Comparison of ENCODE assay signal across 18 cellular contexts in genomic region chr19:3644351-3645066, GRCh38. TPM values are rescaled to one million over a fixed set of nuclear protein-coding genes. Genes with fewer than 3 reads are reported as not detected.
DNase-seq lines count a peak whose midpoint lies in the region; ATAC-seq, FAIRE-seq and TF ChIP-seq lines count a peak whose summit lies in the region.
"Had no signal": no experiment of that assay in that cellular context is flagged by ENCODE, and none has a peak within 500 bp of the region (broad histone marks: within the 10 kb centered on the region; RNA-seq: fewer than 3 reads in every experiment).

No MANE protein-coding gene starts in this region.

- peak; percentile 27 for ATAC-seq in Right ventricle myocardium superior (ENCODE audit: poor library complexity)
- no peak for ATAC-seq in Right ventricle myocardium inferior
- ATAC-seq in K562: no peak
- no peak for ATAC-seq in GM19023 (IDR thresholded peaks at IDR 0.05; ENCODE audit: unreplicated experiment)
- no peak for ATAC-seq in HG02759 (IDR thresholded peaks at IDR 0.05; ENCODE audit: unreplicated experiment)
- ATAC-seq: gastrocnemius medialis, GM12878 had no signal

- H2BK12ac ChIP-seq in neuronal stem cell (ENCODE audit: low read length): no peak overlapping the region

- in situ Hi-C loops in K562 (cut with MboI): no loop called here

- H4K20me1 ChIP-seq in K562 (replicated peaks; ENCODE audit: control insufficient read depth, insufficient read depth, low read length): peaks cover 7% of the 10 kb centered on the region; the same call in 1 of the 2 replicates

- H3K36me3 ChIP-seq in K562 (ENCODE audit: control insufficient read depth, insufficient read depth, low read length) (peaks cover 31% of the 10 kb centered on the region; the same call in 1 of the 3 replicates), tibial nerve (peaks cover 0 to 91% (median 4%) of the 10 kb centered on the region in 3 donors), neuronal stem cell (replicated peaks in 1 of 2; ENCODE audit: control insufficient read depth in 2 of 2, insufficient read depth in 2 of 2, low read length in 2 of 2) (peaks cover 16 to 40% of the 10 kb centered on the region in 2 donors)

- no peak overlapping the region for H2AK5ac ChIP-seq in neuronal stem cell (ENCODE audit: low read depth, low read length)

- H3K14ac ChIP-seq in neuronal stem cell (ENCODE audit: low read length): no peak overlapping the region

- H3K27ac ChIP-seq in K562 (ENCODE audit: extremely low read depth, low read depth, low read length) (no peak overlapping the region), tibial nerve (peak overlapping the region; percentile 37 to 81 (median 62)), neuronal stem cell (replicated peaks; ENCODE audit: low read length) (no peak overlapping the region)
- H3K27ac ChIP-seq: gastrocnemius medialis, lower lobe of right lung, neutrophil had no signal

- H3K23ac ChIP-seq in neuronal stem cell (ENCODE audit: low read depth, low read length, poor library complexity): no peak overlapping the region

- intact Hi-C loops in Right ventricle myocardium superior (cut with DNase I): no loop called here
- intact Hi-C loops in Right ventricle myocardium inferior (cut with DNase I): no loop called here
- intact Hi-C loops in K562 (cut with micrococcal nuclease): no loop called here

- H3K4ac ChIP-seq in neuronal stem cell (ENCODE audit: low read length): no peak overlapping the region

- no TSS peak for BruUV-seq in K562 (replicated peaks; lab: Mats Ljungman, UMichigan)

- H2AFZ ChIP-seq in K562 (ENCODE audit: low read depth, low read length) (no peak overlapping the region), neuronal stem cell (ENCODE audit: low read length) (no peak overlapping the region)

- no peak overlapping the region for H2BK120ac ChIP-seq in neuronal stem cell (ENCODE audit: low read depth, low read length)

- no peaks in the 10 kb centered on the region for H3K27me3 ChIP-seq in K562 (ENCODE audit: control insufficient read depth in 2 of 2, insufficient read depth in 2 of 2, low read length in 2 of 2)
- no peaks in the 10 kb centered on the region for H3K27me3 ChIP-seq in tibial nerve
- no peaks in the 10 kb centered on the region for H3K27me3 ChIP-seq in neuronal stem cell (ENCODE audit: control insufficient read depth in 3 of 3, insufficient read depth in 3 of 3, low read depth in 1 of 3, low read length in 3 of 3)
- H3K27me3 ChIP-seq: gastrocnemius medialis, neutrophil had no signal

- TF ChIP-seq POLR2A in K562 (conservative IDR thresholded peaks at IDR 0.05): no peak
- TF ChIP-seq POLR2A in tibial nerve (IDR thresholded peaks at IDR 0.05): no peak

- H3K9me3 ChIP-seq in K562 (replicated peaks; ENCODE audit: control insufficient read depth, insufficient read depth, low read depth, low read length) (no peaks in the 10 kb centered on the region), tibial nerve (no peaks in the 10 kb centered on the region), neuronal stem cell (replicated peaks in 1 of 2; ENCODE audit: control insufficient read depth in 2 of 2, insufficient read depth in 1 of 2, low read depth in 1 of 2, low read length in 2 of 2) (no peaks in the 10 kb centered on the region)
- H3K9me3 ChIP-seq: gastrocnemius medialis, lower lobe of right lung, neutrophil had no signal

- H3K4me1 ChIP-seq in K562 (replicated peaks in 1 of 2; ENCODE audit: control insufficient read depth in 2 of 2, insufficient read depth in 2 of 2, low read length in 2 of 2) (peaks cover 0 to 44% of the 10 kb centered on the region in 2 experiments; a peak in 3 of 5 replicates), tibial nerve (peaks cover 0 to 20% (median 0%) of the 10 kb centered on the region in 4 donors), neuronal stem cell (ENCODE audit: control insufficient read depth in 2 of 2, insufficient read depth in 1 of 2, low read depth in 1 of 2, low read length in 2 of 2) (no peaks in the 10 kb centered on the region)
- H3K4me1 ChIP-seq: gastrocnemius medialis, lower lobe of right lung had no signal

- no peak for TF ChIP-seq CTCF in K562 (IDR thresholded peaks at IDR 0.05 in 2 of 3, conservative IDR thresholded peaks at IDR 0.05 in 1 of 3; ENCODE audit: insufficient read depth in 2 of 3, low read depth in 1 of 3, low read length in 3 of 3)
- TF ChIP-seq CTCF in tibial nerve (IDR thresholded peaks at IDR 0.05): no peak

- CTCF ChIA-PET in K562 (lab: Yijun Ruan, JAX; ENCODE audit: low intra/inter-chr PET ratio): no interaction called here

- POLR2A ChIA-PET in K562 (lab: Yijun Ruan, JAX): interaction anchor here (0.6 to 1.1 kb wide), 3 partner anchors 10 to 61 kb away, joined by 3 read pairs; no protein-coding TSS in a partner anchor

- no peak overlapping the region for H3K18ac ChIP-seq in neuronal stem cell (ENCODE audit: low read length)

- peaks cover 4% of the 10 kb centered on the region for H3K9me1 ChIP-seq in K562 (ENCODE audit: control insufficient read depth, insufficient read depth, low read length)

- DNase-seq in Right ventricle myocardium superior: peak; percentile 63
- DNase-seq in Right ventricle myocardium inferior (ENCODE audit: missing footprints): no peak
- no peak for DNase-seq in K562 (ENCODE audit: extremely low read depth in 1 of 4, low spot score in 3 of 4)
- DNase-seq in inferior parietal cortex (ENCODE audit: extremely low spot score): peak; percentile 97
- peak; percentile 44 to 46 for DNase-seq in tibial nerve (ENCODE audit: low spot score in 2 of 2)
- no peak for DNase-seq in neuronal stem cell (ENCODE audit: low spot score)
- DNase-seq: ACHN; activated naive CD4-positive, alpha-beta T cell treated with Interleukin-2 at 50 U/mL for 16 hours; cortex of kidney; gastrocnemius medialis; lower lobe of right lung; MV-4-11; NCI-H510A; SHP77 had no signal

- WGBS in K562 (ENCODE audit: insufficient coverage, low coverage, missing lambda C conversion rate): 81% methylated on average over 17 of the region's 19 CpGs
- 39 to 46% methylated on average over 13 to 14 of the region's 19 CpGs for WGBS in tibial nerve, 2 donors
- WGBS in neuronal stem cell (ENCODE audit: extremely low coverage in 2 of 2, insufficient read length in 2 of 2, insufficient replicate concordance in 1 of 2), 2 donors: no CpG with 5 or more reads among the region's 19 CpGs

- no peaks in the 10 kb centered on the region for H3K79me2 ChIP-seq in K562 (ENCODE audit: control insufficient read depth, insufficient read depth, low read length)

- H4K8ac ChIP-seq in neuronal stem cell (ENCODE audit: low read depth, low read length): no peak overlapping the region

- H3K9ac ChIP-seq in K562 (ENCODE audit: insufficient read depth in 1 of 2, low read depth in 2 of 2, low read length in 2 of 2) (peak overlapping the region in 1 of 2 experiments; percentile 17; a peak in 1 of 4 replicates), neuronal stem cell (ENCODE audit: low read depth, low read length, poor library complexity) (no peak overlapping the region)

- TF ChIP-seq EP300 in K562 (IDR thresholded peaks at IDR 0.05; ENCODE audit: low read length): no peak
- TF ChIP-seq EP300 in tibial nerve (IDR thresholded peaks at IDR 0.05): peak in 1 of 2 donors; percentile 57

- TF ChIP-seq RAD21 in K562 (CRISPR knock-in tag; conservative IDR thresholded peaks at IDR 0.05 in 1 of 2, IDR thresholded peaks at IDR 0.05 in 1 of 2): no peak

- no peak overlapping the region for H2BK5ac ChIP-seq in neuronal stem cell (ENCODE audit: low read length)

- H4K91ac ChIP-seq in neuronal stem cell (ENCODE audit: low read depth, low read length, poor library complexity): no peak overlapping the region

- FAIRE-seq in K562 (lab: Jason Lieb, UNC): no peak
- FAIRE-seq: GM12878 had no signal

- H3K4me2 ChIP-seq in K562 (ENCODE audit: insufficient read depth, low read length) (no peak overlapping the region), neuronal stem cell (ENCODE audit: insufficient read depth, low read length, poor library complexity, severe bottlenecking) (no peak overlapping the region)

- H2BK15ac ChIP-seq in neuronal stem cell (ENCODE audit: low read length): no peak overlapping the region

- H3K4me3 ChIP-seq in K562 (no peak overlapping the region), tibial nerve (no peak overlapping the region), neuronal stem cell (ENCODE audit: low read length in 2 of 2) (no peak overlapping the region)
- H3K4me3 ChIP-seq: gastrocnemius medialis, GM12878, lower lobe of right lung had no signal

- H3K79me1 ChIP-seq in neuronal stem cell (ENCODE audit: low read depth, low read length): peaks cover 2% of the 10 kb centered on the region

RNA-seq across cellular contexts. Expression of gene CACTIN, which starts 17.9 kb away (rescaled TPM):
- total RNA-seq in Right ventricle myocardium superior: 13.7 TPM
- 12.6 TPM for total RNA-seq in Right ventricle myocardium inferior
- total RNA-seq in K562 (2011; cell fraction: chromatin; rRNA removed; ENCODE audit: low replicate concordance): 35.4 and 89.8 TPM in 2 replicates
- total RNA-seq in K562 (2011; cell fraction: nucleolus; rRNA removed): 60.3 and 65.9 TPM in 2 replicates
- 35.3 and 37.6 TPM in 2 replicates for total RNA-seq in K562 (2011; cell fraction: nucleoplasm; rRNA removed)
- total RNA-seq in K562 (2014; rRNA removed): 46.5 and 57.8 TPM in 2 replicates
- 7.6 and 7.9 TPM in 2 replicates for total RNA-seq in K562 (2014; rRNA removed; fragmentation: Illumina TruSeq; extraction: Trizol)
- 25.6 and 27.3 TPM in 2 replicates for total RNA-seq in K562 (2015; rRNA removed; fragmentation: Illumina TruSeq; extraction: Trizol)
- 42.1 and 49.2 TPM in 2 replicates for total RNA-seq in K562 (2021)
- 15.0 and 19.4 TPM in 2 replicates for polyA plus RNA-seq in K562 (2011; rRNA removed)
- 21.9 and 50.9 TPM in 2 replicates for polyA plus RNA-seq in K562 (2011; cell fraction: cytosol; rRNA removed)
- 54.2 and 84.9 TPM in 2 replicates for polyA plus RNA-seq in K562 (2011; cell fraction: nucleus; rRNA removed)
- 22.8 and 28.5 TPM in 2 replicates for polyA plus RNA-seq in K562 (2012)
- 9.6 and 20.4 TPM in 2 replicates for polyA plus RNA-seq in K562 (2014; fragmentation: Illumina TruSeq; extraction: Trizol)
- under 1 TPM; 0.15 to 0.52 TPM for polyA plus RNA-seq in K562 (2014; fragmentation: Nextera tagmentation; extraction: Ambion mirVana)
- polyA plus RNA-seq in K562 (2014; rRNA removed): 35.0 and 36.4 TPM in 2 replicates
- 4.5 and 9.4 TPM in 2 replicates for polyA minus RNA-seq in K562 (2011; rRNA and poly(A)+ RNA removed)
- polyA minus RNA-seq in K562 (2011; cell fraction: cytosol; rRNA and poly(A)+ RNA removed): 13.0 and 16.6 TPM in 2 replicates
- 9.6 and 12.0 TPM in 2 replicates for polyA minus RNA-seq in K562 (2011; cell fraction: nucleus; rRNA and poly(A)+ RNA removed)
- 10 to 100 TPM; 22.9 to 59.1 (median 42.7) TPM for total RNA-seq in tibial nerve
- 23.9 TPM for polyA plus RNA-seq in neuronal stem cell (2013, experiment 1 of 2)
- polyA plus RNA-seq in neuronal stem cell (2013, experiment 2 of 2): 25.3 TPM

RNA-seq across cellular contexts. Expression of gene TBXA2R, which starts 37.8 kb away (rescaled TPM):
- 2.6 TPM for total RNA-seq in Right ventricle myocardium superior
- total RNA-seq in Right ventricle myocardium inferior: 4.1 TPM
- 10.2 and 37.7 TPM in 2 replicates for total RNA-seq in K562 (2011; cell fraction: chromatin; rRNA removed; ENCODE audit: low replicate concordance)
- total RNA-seq in K562 (2011; cell fraction: nucleolus; rRNA removed): 58.8 and 84.5 TPM in 2 replicates
- total RNA-seq in K562 (2011; cell fraction: nucleoplasm; rRNA removed): 27.7 and 36.4 TPM in 2 replicates
- total RNA-seq in K562 (2014; rRNA removed): 2.5 and 5.2 TPM in 2 replicates
- 2.3 and 2.8 TPM in 2 replicates for total RNA-seq in K562 (2014; rRNA removed; fragmentation: Illumina TruSeq; extraction: Trizol)
- total RNA-seq in K562 (2015; rRNA removed; fragmentation: Illumina TruSeq; extraction: Trizol): 2.5 and 3.1 TPM in 2 replicates
- 21.0 and 24.0 TPM in 2 replicates for total RNA-seq in K562 (2021)
- polyA plus RNA-seq in K562 (2011; rRNA removed): 2.9 and 4.4 TPM in 2 replicates
- polyA plus RNA-seq in K562 (2011; cell fraction: cytosol; rRNA removed): 4.0 and 21.7 TPM in 2 replicates
- polyA plus RNA-seq in K562 (2011; cell fraction: nucleus; rRNA removed): 3.7 and 12.5 TPM in 2 replicates
- polyA plus RNA-seq in K562 (2012): 11.5 and 11.6 TPM in 2 replicates
- 4.3 and 6.7 TPM in 2 replicates for polyA plus RNA-seq in K562 (2014; fragmentation: Illumina TruSeq; extraction: Trizol)
- polyA plus RNA-seq in K562 (2014; fragmentation: Nextera tagmentation; extraction: Ambion mirVana): 1 to 10 TPM; 1.5 to 2.6 TPM
- polyA plus RNA-seq in K562 (2014; rRNA removed): 5.7 and 6.1 TPM in 2 replicates
- 0.90 and 1.6 TPM in 2 replicates for polyA minus RNA-seq in K562 (2011; rRNA and poly(A)+ RNA removed)
- 17.4 and 19.6 TPM in 2 replicates for polyA minus RNA-seq in K562 (2011; cell fraction: cytosol; rRNA and poly(A)+ RNA removed)
- 3.1 and 6.1 TPM in 2 replicates for polyA minus RNA-seq in K562 (2011; cell fraction: nucleus; rRNA and poly(A)+ RNA removed)
- total RNA-seq in tibial nerve: 10 to 100 TPM in 1 of 4 donors, 1 to 10 TPM in 3; 4.4 to 11.4 (median 7.2) TPM
- polyA plus RNA-seq in neuronal stem cell (2013, experiment 1 of 2): 0.11 TPM
- polyA plus RNA-seq in neuronal stem cell (2013, experiment 2 of 2): 0.12 TPM
- total RNA-seq: GM12878 had no signal

RNA-seq across cellular contexts. Expression of gene PIP5K1C, which starts 55.8 kb away (rescaled TPM):
- 31.6 TPM for total RNA-seq in Right ventricle myocardium superior
- 34.7 TPM for total RNA-seq in Right ventricle myocardium inferior
- 21.1 and 62.3 TPM in 2 replicates for total RNA-seq in K562 (2011; cell fraction: chromatin; rRNA removed; ENCODE audit: low replicate concordance)
- total RNA-seq in K562 (2011; cell fraction: nucleolus; rRNA removed): 28.3 and 30.5 TPM in 2 replicates
- 15.8 and 17.5 TPM in 2 replicates for total RNA-seq in K562 (2011; cell fraction: nucleoplasm; rRNA removed)
- 6.0 and 10.7 TPM in 2 replicates for total RNA-seq in K562 (2014; rRNA removed)
- 1.4 and 1.9 TPM in 2 replicates for total RNA-seq in K562 (2014; rRNA removed; fragmentation: Illumina TruSeq; extraction: Trizol)
- total RNA-seq in K562 (2015; rRNA removed; fragmentation: Illumina TruSeq; extraction: Trizol): 4.1 and 5.3 TPM in 2 replicates
- total RNA-seq in K562 (2021): 21.4 and 22.1 TPM in 2 replicates
- polyA plus RNA-seq in K562 (2011; rRNA removed): 2.9 and 5.8 TPM in 2 replicates
- polyA plus RNA-seq in K562 (2011; cell fraction: cytosol; rRNA removed): 2.9 and 6.4 TPM in 2 replicates
- 9.4 and 20.2 TPM in 2 replicates for polyA plus RNA-seq in K562 (2011; cell fraction: nucleus; rRNA removed)
- polyA plus RNA-seq in K562 (2012): 16.8 and 22.4 TPM in 2 replicates
- polyA plus RNA-seq in K562 (2014; fragmentation: Illumina TruSeq; extraction: Trizol): 8.0 and 11.3 TPM in 2 replicates
- polyA plus RNA-seq in K562 (2014; fragmentation: Nextera tagmentation; extraction: Ambion mirVana): under 1 TPM; 0.38 to 0.61 TPM
- 7.6 and 8.3 TPM in 2 replicates for polyA plus RNA-seq in K562 (2014; rRNA removed)
- 5.1 and 9.5 TPM in 2 replicates for polyA minus RNA-seq in K562 (2011; rRNA and poly(A)+ RNA removed)
- polyA minus RNA-seq in K562 (2011; cell fraction: cytosol; rRNA and poly(A)+ RNA removed): 15.8 and 26.9 TPM in 2 replicates
- 13.1 and 15.9 TPM in 2 replicates for polyA minus RNA-seq in K562 (2011; cell fraction: nucleus; rRNA and poly(A)+ RNA removed)
- 10 to 100 TPM; 23.0 to 37.2 (median 24.9) TPM for total RNA-seq in tibial nerve
- polyA plus RNA-seq in neuronal stem cell (2013, experiment 1 of 2): 25.4 TPM
- 24.7 TPM for polyA plus RNA-seq in neuronal stem cell (2013, experiment 2 of 2)

RNA-seq across cellular contexts. Expression of gene GIPC3, which starts 59.2 kb away (rescaled TPM):
- total RNA-seq in Right ventricle myocardium superior (2.2 TPM), Right ventricle myocardium inferior (2.7 TPM), K562 (2014; rRNA removed) (0.54 and 1.2 TPM in 2 replicates), K562 (2014; rRNA removed; fragmentation: Illumina TruSeq; extraction: Trizol) (0.83 and 0.91 TPM in 2 replicates), K562 (2015; rRNA removed; fragmentation: Illumina TruSeq; extraction: Trizol) (0.98 and 1.0 TPM in 2 replicates), K562 (2021) (3.3 and 3.9 TPM in 2 replicates), tibial nerve (1 to 10 TPM in 2 of 4 donors, under 1 TPM in 2; 0.21 to 2.4 (median 1.1) TPM)
- 2.6 and 7.5 TPM in 2 replicates for total RNA-seq in K562 (2011; cell fraction: chromatin; rRNA removed; ENCODE audit: low replicate concordance)
- 3.8 and 5.5 TPM in 2 replicates for total RNA-seq in K562 (2011; cell fraction: nucleolus; rRNA removed)
- total RNA-seq in K562 (2011; cell fraction: nucleoplasm; rRNA removed): 3.2 and 4.0 TPM in 2 replicates
- polyA plus RNA-seq in K562 (2011; rRNA removed) (2.5 and 3.1 TPM in 2 replicates), K562 (2014; fragmentation: Illumina TruSeq; extraction: Trizol) (3.0 and 3.6 TPM in 2 replicates), K562 (2014; fragmentation: Nextera tagmentation; extraction: Ambion mirVana) (under 1 TPM in 1 of 2 experiments, not detected in 1; 0.03 TPM), K562 (2014; rRNA removed) (1.9 and 2.3 TPM in 2 replicates)
- polyA plus RNA-seq in K562 (2011; cell fraction: cytosol; rRNA removed): 3.0 and 4.9 TPM in 2 replicates
- polyA plus RNA-seq in K562 (2011; cell fraction: nucleus; rRNA removed): 5.3 and 8.9 TPM in 2 replicates
- polyA plus RNA-seq in K562 (2012): 3.6 and 14.1 TPM in 2 replicates
- 2.0 and 3.2 TPM in 2 replicates for polyA minus RNA-seq in K562 (2011; rRNA and poly(A)+ RNA removed)
- 5.9 and 6.7 TPM in 2 replicates for polyA minus RNA-seq in K562 (2011; cell fraction: cytosol; rRNA and poly(A)+ RNA removed)
- polyA minus RNA-seq in K562 (2011; cell fraction: nucleus; rRNA and poly(A)+ RNA removed): 1.6 and 2.1 TPM in 2 replicates
- polyA plus RNA-seq in neuronal stem cell (2013, experiment 1 of 2): 0.46 TPM
- polyA plus RNA-seq in neuronal stem cell (2013, experiment 2 of 2): 0.47 TPM
- total RNA-seq: GM12878 had no signal
- polyA plus RNA-seq: GM12878 had no signal

Comparison
In these comparisons a context has a peak if more than half of its experiments do, and no peak if none do; other contexts are left out.
1. DNase-seq: peak in Right ventricle myocardium superior (single experiment), inferior parietal cortex (single experiment) and tibial nerve (2 of 2); none in Right ventricle myocardium inferior (single experiment), K562 (0 of 4) and neuronal stem cell (single experiment).
2. H3K27ac ChIP-seq: peak in tibial nerve (4 of 4); none in K562 (single experiment) and neuronal stem cell (single experiment).